ENCODE assay signal across 8 cellular contexts in genomic region chr1:150609726-150610125, GRCh38. TPM values are rescaled to one million over a fixed set of nuclear protein-coding genes. Genes with fewer than 3 reads are reported as not detected.
DNase-seq lines count a peak whose midpoint lies in the region; ATAC-seq and TF ChIP-seq lines count a peak whose summit lies in the region.

No MANE protein-coding gene starts in this region.

- intact Hi-C loops in ascending aorta (cut with DNase I), result no loop called here

- ATAC-seq in HG02870 (IDR thresholded peaks at IDR 0.05; ENCODE audit: unreplicated experiment), result no peak

- DNase-seq in ascending aorta (ENCODE audit: low spot score in 2 of 2), result no peak
- DNase-seq in hepatocyte (ENCODE audit: low spot score), result no peak
- DNase-seq in smooth muscle cell of the brain vasculature (ENCODE audit: low read depth, low spot score), result peak; percentile 31
- no peak for DNase-seq in HAP-1 (ENCODE audit: low spot score in 2 of 2)
- no peak for DNase-seq in H4 (ENCODE audit: low spot score)
- no peak for DNase-seq in HT-29 (ENCODE audit: low spot score)

- H3K27ac ChIP-seq in HUES64 (ENCODE audit: low read depth, low read length), result peak overlapping the region; percentile 89
- H3K27ac ChIP-seq in ascending aorta, result peak overlapping the region; percentile 85 to 91
- peak overlapping the region; percentile 92 for H3K27ac ChIP-seq in hepatocyte

- H3K9me3 ChIP-seq in HUES64 (ENCODE audit: insufficient read depth, low read depth, low read length) (no peaks in the 10 kb centered on the region), ascending aorta (no peaks in the 10 kb centered on the region), hepatocyte (ENCODE audit: low read depth) (no peaks in the 10 kb centered on the region), HAP-1 (no peaks in the 10 kb centered on the region)

- H3K9me2 ChIP-seq in hepatocyte (replicated peaks; ENCODE audit: insufficient read depth), result no peaks in the 10 kb centered on the region

- in situ Hi-C loops in HAP-1 (cut with MboI; ENCODE audit: low sequenced_read_pairs), result no loop called here

- no peaks in the 10 kb centered on the region for H4K20me1 ChIP-seq in hepatocyte (ENCODE audit: insufficient read depth, poor library complexity, severe bottlenecking)

- H2AFZ ChIP-seq in hepatocyte, result no peak overlapping the region

- TF ChIP-seq CTCF in ascending aorta (IDR thresholded peaks at IDR 0.05), result no peak
- no peak for TF ChIP-seq CTCF in hepatocyte (IDR thresholded peaks at IDR 0.05; ENCODE audit: poor library complexity)

- no peak overlapping the region for H3K4me3 ChIP-seq in HUES64 (ENCODE audit: low read length)
- no peak overlapping the region for H3K4me3 ChIP-seq in ascending aorta
- no peak overlapping the region for H3K4me3 ChIP-seq in hepatocyte
- no peak overlapping the region for H3K4me3 ChIP-seq in HAP-1

- no peak overlapping the region for H3K4me2 ChIP-seq in hepatocyte

- H3K4me1 ChIP-seq in HUES64 (ENCODE audit: insufficient read depth, low read length) (peaks cover 23% of the 10 kb centered on the region), ascending aorta (peaks cover 21 to 43% of the 10 kb centered on the region in 2 donors), hepatocyte (ENCODE audit: insufficient read depth) (peaks cover 12% of the 10 kb centered on the region), HAP-1 (peaks cover 5% of the 10 kb centered on the region)

- H3K36me3 ChIP-seq in HUES64 (ENCODE audit: insufficient read depth, low read length) (peaks cover 33% of the 10 kb centered on the region), ascending aorta (no peaks in the 10 kb centered on the region), hepatocyte (replicated peaks; ENCODE audit: insufficient read depth, low read depth) (no peaks in the 10 kb centered on the region), HAP-1 (replicated peaks) (peaks cover 16% of the 10 kb centered on the region)

- H3K27me3 ChIP-seq in HUES64 (ENCODE audit: insufficient read depth, low read length) (no peaks in the 10 kb centered on the region), ascending aorta (no peaks in the 10 kb centered on the region), hepatocyte (no peaks in the 10 kb centered on the region), HAP-1 (ENCODE audit: low read depth) (no peaks in the 10 kb centered on the region)

- H3K9ac ChIP-seq in HUES64 (ENCODE audit: low read depth, low read length), result peak overlapping the region; percentile 22; the same call in 1 of the 2 replicates

- H3K79me2 ChIP-seq in hepatocyte, result peaks cover 30% of the 10 kb centered on the region

- 73% methylated on average over 2 of the region's 2 CpGs for WGBS in HUES64
- 76% methylated on average over 2 of the region's 2 CpGs for WGBS in hepatocyte (ENCODE audit: low lambda C conversion rate, missing lambda C conversion rate)

RNA-seq across cellular contexts. Expression of gene ENSA, which starts 19.7 kb away (rescaled TPM):
- 173 TPM for polyA plus RNA-seq in HUES64 (2013, experiment 1 of 2)
- 161 TPM for polyA plus RNA-seq in HUES64 (2013, experiment 2 of 2)
- total RNA-seq in ascending aorta, result 138 TPM
- total RNA-seq in hepatocyte, result 101 and 148 TPM in 2 replicates
- 70.8 and 86.5 TPM in 2 replicates for polyA plus RNA-seq in hepatocyte
- total RNA-seq in H4 (2014; rRNA removed; shearing (Covaris generic)), result 143 and 154 TPM in 2 replicates
- 163 and 200 TPM in 2 replicates for total RNA-seq in HT-29 (2014; rRNA removed; shearing (Covaris generic))

RNA-seq across cellular contexts. Expression of gene MCL1, which starts 30.3 kb away (rescaled TPM):
- polyA plus RNA-seq in HUES64 (2013, experiment 1 of 2), result 126 TPM
- polyA plus RNA-seq in HUES64 (2013, experiment 2 of 2), result 126 TPM
- total RNA-seq in ascending aorta, result 394 TPM
- 302 and 388 TPM in 2 replicates for total RNA-seq in hepatocyte
- polyA plus RNA-seq in hepatocyte, result 150 and 181 TPM in 2 replicates
- total RNA-seq in H4 (2014; rRNA removed; shearing (Covaris generic)), result 95.2 and 98.6 TPM in 2 replicates
- 329 and 338 TPM in 2 replicates for total RNA-seq in HT-29 (2014; rRNA removed; shearing (Covaris generic))
